ENCODE assay signal across 10 cellular contexts in genomic region chr6:32186496-32186840, GRCh38. TPM values are rescaled to one million over a fixed set of nuclear protein-coding genes. Genes with fewer than 3 reads are reported as not detected.
DNase-seq lines count a peak whose midpoint lies in the region; ATAC-seq and TF ChIP-seq lines count a peak whose summit lies in the region.
"Had no signal": no experiment of that assay in that cellular context is flagged by ENCODE, and none has a peak within 500 bp of the region (broad histone marks: within the 10 kb centered on the region; RNA-seq: fewer than 3 reads in every experiment).

No MANE protein-coding gene starts in this region.

- H3K36me3 Mint-ChIP-seq in activated CD8-positive, alpha-beta memory T cell treated with anti-CD3 and anti-CD28 coated beads, Interleukin-2, amount 10 ng/mL, durations not matched to agents 7 days and 5 days, result peaks cover 44% of the 10 kb centered on the region
- H3K36me3 Mint-ChIP-seq in activated naive CD4-positive, alpha-beta T cell treated with anti-CD3 and anti-CD28 coated beads, Interleukin-2, amount 50 U/mL, for 72 hours, result peaks cover 39 to 44% of the 10 kb centered on the region in 2 donors
- peaks cover 33% of the 10 kb centered on the region for H3K36me3 Mint-ChIP-seq in memory B cell

- no peak for DNase-seq in activated CD8-positive, alpha-beta memory T cell treated with anti-CD3 and anti-CD28 coated beads, Interleukin-2, amount 10 ng/mL, durations not matched to agents 7 days and 5 days
- no peak for DNase-seq in activated CD8-positive, alpha-beta memory T cell treated with anti-CD3 and anti-CD28 coated beads, Interleukin-2, amount 50 U/mL, for 4 hours
- no peak for DNase-seq in activated naive CD4-positive, alpha-beta T cell treated with anti-CD3 and anti-CD28 coated beads, Interleukin-2, amount 50 U/mL, for 72 hours (ENCODE audit: low spot score in 2 of 2)
- no peak for DNase-seq in memory B cell (ENCODE audit: low spot score in 2 of 2)
- no peak for DNase-seq in testis
- DNase-seq in foreskin fibroblast, result no peak
- DNase-seq in iPS-NIHi11 (ENCODE audit: low spot score), result no peak
- no peak for DNase-seq in SW 1271 (lab: John Stamatoyannopoulos, UW)
- DNase-seq: midbrain, NCI-H1105 had no signal

- TF ChIP-seq POLR2A in testis (IDR thresholded peaks at IDR 0.05), result no peak

- no peak for TF ChIP-seq CTCF in testis (IDR thresholded peaks at IDR 0.05)
- no peak for TF ChIP-seq CTCF in foreskin fibroblast (IDR thresholded peaks at IDR 0.05; ENCODE audit: low read depth, low read length)

- no peaks in the 10 kb centered on the region for H3K9me3 ChIP-seq in testis

- ATAC-seq in activated CD8-positive, alpha-beta memory T cell treated with anti-CD3 and anti-CD28 coated beads, Interleukin-2, amount 10 ng/mL, durations not matched to agents 7 days and 5 days, result no peak
- ATAC-seq in activated naive CD4-positive, alpha-beta T cell treated with anti-CD3 and anti-CD28 coated beads, Interleukin-2, amount 50 U/mL, for 72 hours, result no peak
- ATAC-seq in memory B cell (ENCODE audit: low read depth), result no peak

- WGBS in testis, 2 donors, result 61% methylated on average over 6 of the region's 6 CpGs

- H3K4me3 ChIP-seq in testis, result no peak overlapping the region
- no peak overlapping the region for H3K4me3 ChIP-seq in foreskin fibroblast (ENCODE audit: low read depth in 1 of 2, low read length in 2 of 2)

- H3K27me3 Mint-ChIP-seq in activated CD8-positive, alpha-beta memory T cell treated with anti-CD3 and anti-CD28 coated beads, Interleukin-2, amount 10 ng/mL, durations not matched to agents 7 days and 5 days, result no peaks in the 10 kb centered on the region
- H3K27me3 Mint-ChIP-seq in memory B cell, result no peaks in the 10 kb centered on the region

- H3K4me3 Mint-ChIP-seq in activated CD8-positive, alpha-beta memory T cell treated with anti-CD3 and anti-CD28 coated beads, Interleukin-2, amount 10 ng/mL, durations not matched to agents 7 days and 5 days, result no peak overlapping the region
- H3K4me3 Mint-ChIP-seq in memory B cell, result peak overlapping the region; percentile 52

- peaks cover 39% of the 10 kb centered on the region for H3K4me1 Mint-ChIP-seq in activated CD8-positive, alpha-beta memory T cell treated with anti-CD3 and anti-CD28 coated beads, Interleukin-2, amount 10 ng/mL, durations not matched to agents 7 days and 5 days
- H3K4me1 Mint-ChIP-seq in memory B cell, result peaks cover 37% of the 10 kb centered on the region

- H3K36me3 ChIP-seq in testis (ENCODE audit: low read depth, missing control alignments), result no peaks in the 10 kb centered on the region

- H3K27ac ChIP-seq in testis, result peak overlapping the region; percentile 76 to 84

- H3K27ac Mint-ChIP-seq in activated CD8-positive, alpha-beta memory T cell treated with anti-CD3 and anti-CD28 coated beads, Interleukin-2, amount 10 ng/mL, durations not matched to agents 7 days and 5 days, result peak overlapping the region; percentile 87
- peak overlapping the region; percentile 94 for H3K27ac Mint-ChIP-seq in activated naive CD4-positive, alpha-beta T cell treated with anti-CD3 and anti-CD28 coated beads, Interleukin-2, amount 50 U/mL, for 72 hours
- H3K27ac Mint-ChIP-seq in memory B cell, result peak overlapping the region; percentile 99

- H3K27me3 ChIP-seq in testis, result no peaks in the 10 kb centered on the region

- CTCF ChIA-PET in activated CD8-positive, alpha-beta memory T cell treated with anti-CD3 and anti-CD28 coated beads, Interleukin-2, amount 10 ng/mL, durations not matched to agents 7 days and 5 days (lab: Charles Lee), result no interaction called here

- peaks cover 32% of the 10 kb centered on the region for H3K4me1 ChIP-seq in testis

- intact Hi-C loops in testis (cut with DNase I; ENCODE audit: low total_unique reads), result no loop called here

- no peaks in the 10 kb centered on the region for H3K9me3 Mint-ChIP-seq in activated CD8-positive, alpha-beta memory T cell treated with anti-CD3 and anti-CD28 coated beads, Interleukin-2, amount 10 ng/mL, durations not matched to agents 7 days and 5 days (ENCODE audit: low read depth)
- no peaks in the 10 kb centered on the region for H3K9me3 Mint-ChIP-seq in activated naive CD4-positive, alpha-beta T cell treated with anti-CD3 and anti-CD28 coated beads, Interleukin-2, amount 50 U/mL, for 72 hours
- no peaks in the 10 kb centered on the region for H3K9me3 Mint-ChIP-seq in memory B cell

RNA-seq across cellular contexts. Expression of gene AGER, which starts 2.4 kb away (rescaled TPM):
- 10 to 100 TPM; 20.7 to 22.0 TPM for total RNA-seq in activated CD8-positive, alpha-beta memory T cell treated with anti-CD3 and anti-CD28 coated beads, Interleukin-2, amount 10 ng/mL, durations not matched to agents 7 days and 5 days
- 10 to 100 TPM; 21.6 to 26.3 TPM for total RNA-seq in activated naive CD4-positive, alpha-beta T cell treated with anti-CD3 and anti-CD28 coated beads, Interleukin-2, amount 50 U/mL, for 72 hours
- 1 to 10 TPM; 5.8 to 8.6 TPM for total RNA-seq in testis
- polyA plus RNA-seq in testis (ENCODE audit: insufficient read depth, low read depth, low replicate concordance), result 7.8 TPM

RNA-seq across cellular contexts. Expression of gene PBX2, which starts 3.5 kb away (rescaled TPM):
- 10 to 100 TPM; 60.0 to 61.6 TPM for total RNA-seq in activated CD8-positive, alpha-beta memory T cell treated with anti-CD3 and anti-CD28 coated beads, Interleukin-2, amount 10 ng/mL, durations not matched to agents 7 days and 5 days
- total RNA-seq in activated naive CD4-positive, alpha-beta T cell treated with anti-CD3 and anti-CD28 coated beads, Interleukin-2, amount 50 U/mL, for 72 hours, result 10 to 100 TPM; 65.4 to 88.7 TPM
- 100 to 1,000 TPM in 1 of 2 donors, 10 to 100 TPM in 1; 97.9 to 111 TPM for total RNA-seq in testis
- 65.0 TPM for polyA plus RNA-seq in testis (ENCODE audit: insufficient read depth, low read depth, low replicate concordance)

RNA-seq across cellular contexts. Expression of gene GPSM3, which starts 6.0 kb away (rescaled TPM):
- 100 to 1,000 TPM; 171 to 196 TPM for total RNA-seq in activated CD8-positive, alpha-beta memory T cell treated with anti-CD3 and anti-CD28 coated beads, Interleukin-2, amount 10 ng/mL, durations not matched to agents 7 days and 5 days
- 100 to 1,000 TPM in 1 of 2 donors, 10 to 100 TPM in 1; 84.9 to 151 TPM for total RNA-seq in activated naive CD4-positive, alpha-beta T cell treated with anti-CD3 and anti-CD28 coated beads, Interleukin-2, amount 50 U/mL, for 72 hours
- 1 to 10 TPM; 5.4 to 7.7 TPM for total RNA-seq in testis
- polyA plus RNA-seq in testis (ENCODE audit: insufficient read depth, low read depth, low replicate concordance), result 11.3 TPM

RNA-seq across cellular contexts. Expression of gene RNF5, which starts 8.3 kb away (rescaled TPM):
- 10 to 100 TPM; 41.0 to 51.9 TPM for total RNA-seq in activated CD8-positive, alpha-beta memory T cell treated with anti-CD3 and anti-CD28 coated beads, Interleukin-2, amount 10 ng/mL, durations not matched to agents 7 days and 5 days
- total RNA-seq in activated naive CD4-positive, alpha-beta T cell treated with anti-CD3 and anti-CD28 coated beads, Interleukin-2, amount 50 U/mL, for 72 hours, result 10 to 100 TPM; 62.6 to 86.2 TPM
- total RNA-seq in testis, result 10 to 100 TPM; 76.1 to 79.0 TPM
- 67.1 TPM for polyA plus RNA-seq in testis (ENCODE audit: insufficient read depth, low read depth, low replicate concordance)

RNA-seq across cellular contexts. Expression of gene AGPAT1, which starts 10.6 kb away (rescaled TPM):
- 10 to 100 TPM; 37.5 to 38.6 TPM for total RNA-seq in activated CD8-positive, alpha-beta memory T cell treated with anti-CD3 and anti-CD28 coated beads, Interleukin-2, amount 10 ng/mL, durations not matched to agents 7 days and 5 days
- 10 to 100 TPM; 33.2 to 35.0 TPM for total RNA-seq in activated naive CD4-positive, alpha-beta T cell treated with anti-CD3 and anti-CD28 coated beads, Interleukin-2, amount 50 U/mL, for 72 hours
- total RNA-seq in testis, result 100 to 1,000 TPM; 107 to 115 TPM
- 158 TPM for polyA plus RNA-seq in testis (ENCODE audit: insufficient read depth, low read depth, low replicate concordance)

Comparison
In these comparisons a context has a peak if more than half of its experiments do, and no peak if none do; other contexts are left out.
1. RNA of gene GPSM3, which starts 6.0 kb away (total RNA-seq): 171 to 196 TPM in activated CD8-positive, alpha-beta memory T cell treated with anti-CD3 and anti-CD28 coated beads, Interleukin-2, amount 10 ng/mL, durations not matched to agents 7 days and 5 days and 84.9 to 151 TPM in activated naive CD4-positive, alpha-beta T cell treated with anti-CD3 and anti-CD28 coated beads, Interleukin-2, amount 50 U/mL, for 72 hours; 5.4 to 7.7 TPM in testis; every median in the first group is over 4 times any median in the second.
2. Peak in every context shown above with its lines, with median percentiles within 50 percentile points of each other: H3K27ac Mint-ChIP-seq.